19 cellular contexts compared by ENCODE assay signal in the genomic region with DNA sequence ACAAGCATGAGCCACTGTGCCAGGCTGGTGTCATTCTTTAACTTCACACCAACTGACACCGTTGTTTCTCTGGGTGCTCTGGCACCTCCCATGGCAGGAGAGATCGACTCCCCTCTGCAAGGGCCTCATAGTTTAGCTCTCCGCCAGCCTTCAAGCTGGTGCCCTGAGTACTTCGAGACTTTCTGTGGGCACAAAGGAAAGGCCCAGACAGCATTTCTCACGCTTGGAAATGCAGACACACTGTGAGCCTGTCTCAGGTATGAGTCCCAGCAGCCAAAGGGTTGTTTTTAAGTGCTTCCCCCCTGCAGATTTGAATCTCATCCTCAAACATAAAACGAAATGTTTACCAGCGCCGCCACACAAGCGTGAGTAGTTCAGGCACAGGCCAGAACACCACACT. TPM values are rescaled to one million over a fixed set of nuclear protein-coding genes. Genes with fewer than 3 reads are reported as not detected.
DNase-seq lines count a peak whose midpoint lies in the region.
"Had no signal": no experiment of that assay in that cellular context is flagged by ENCODE, and none has a peak within 500 bp of the region (broad histone marks: within the 10 kb centered on the region; RNA-seq: fewer than 3 reads in every experiment).

No MANE protein-coding gene starts in this region.

- H3K27ac ChIP-seq in KOPT-K1 (ENCODE audit: low read depth, low read length, poor library complexity, severe bottlenecking): peak overlapping the region; percentile 92
- no peak overlapping the region for H3K27ac ChIP-seq in neuronal stem cell (replicated peaks; ENCODE audit: low read length)
- H3K27ac ChIP-seq: 22Rv1, C4-2B, foreskin keratinocyte, left lung, parathyroid adenoma, SJCRH30, thoracic aorta had no signal

- H3K9ac ChIP-seq in neuronal stem cell (ENCODE audit: low read depth, low read length, poor library complexity): no peak overlapping the region
- H3K9ac ChIP-seq: parathyroid adenoma had no signal

- H3K27me3 ChIP-seq in neuronal stem cell (ENCODE audit: control insufficient read depth in 3 of 3, insufficient read depth in 3 of 3, low read depth in 1 of 3, low read length in 3 of 3): peaks cover 0 to 43% (median 0%) of the 10 kb centered on the region in 3 experiments
- H3K27me3 ChIP-seq: left lung had no signal

- no peak overlapping the region for H4K91ac ChIP-seq in neuronal stem cell (ENCODE audit: low read depth, low read length, poor library complexity)

- WGBS in neuronal stem cell (ENCODE audit: extremely low coverage in 2 of 2, insufficient read length in 2 of 2, insufficient replicate concordance in 1 of 2), 2 donors: no CpG with 5 or more reads among the region's 9 CpGs

- no peaks in the 10 kb centered on the region for H3K79me1 ChIP-seq in neuronal stem cell (ENCODE audit: low read depth, low read length)

- H3K9me3 ChIP-seq in KOPT-K1 (ENCODE audit: insufficient read depth, low read length, poor library complexity, severe bottlenecking): no peaks in the 10 kb centered on the region
- no peaks in the 10 kb centered on the region for H3K9me3 ChIP-seq in neuronal stem cell (replicated peaks in 1 of 2; ENCODE audit: control insufficient read depth in 2 of 2, insufficient read depth in 1 of 2, low read depth in 1 of 2, low read length in 2 of 2)
- H3K9me3 ChIP-seq: left lung, SJCRH30, thoracic aorta had no signal

- H3K4me3 ChIP-seq in neuronal stem cell (ENCODE audit: low read length in 2 of 2): no peak overlapping the region
- H3K4me3 ChIP-seq: left lung, SJCRH30, thoracic aorta had no signal

- no peak overlapping the region for H2AFZ ChIP-seq in neuronal stem cell (ENCODE audit: low read length)
- H2AFZ ChIP-seq: parathyroid adenoma had no signal

- peak overlapping the region; percentile 62 for H3K27ac Mint-ChIP-seq in T-helper 1 cell treated with Interleukin-12 subunit alpha and Interleukin-12 subunit beta and Interleukin-4 antibody, amounts not matched to agents 30 μg/mL and 1 μg/mL, for 36 hours
- peak overlapping the region; percentile 92 for H3K27ac Mint-ChIP-seq in activated naive CD4-positive, alpha-beta T cell treated with anti-CD3 and anti-CD28 coated beads for 36 hours

- no peak overlapping the region for H2AK5ac ChIP-seq in neuronal stem cell (ENCODE audit: low read depth, low read length)

- no peak for DNase-seq in T-helper 1 cell
- peak; percentile 83 for DNase-seq in activated naive CD4-positive, alpha-beta T cell treated with anti-CD3 and anti-CD28 coated beads for 36 hours
- DNase-seq in neuronal stem cell (ENCODE audit: low spot score): no peak
- DNase-seq in AG20443 (ENCODE audit: low spot score): no peak
- DNase-seq in HT-29 (ENCODE audit: low spot score): no peak
- no peak for DNase-seq in iPS-NIHi7 (ENCODE audit: extremely low spot score)
- DNase-seq: amygdala, EL, foreskin keratinocyte, left lung, NCI-H1694, NCI-H446, SJCRH30 had no signal

- no peak overlapping the region for H3K4me2 ChIP-seq in neuronal stem cell (ENCODE audit: insufficient read depth, low read length, poor library complexity, severe bottlenecking)

- H3K4ac ChIP-seq in neuronal stem cell (ENCODE audit: low read length): no peak overlapping the region

- no peak overlapping the region for H3K18ac ChIP-seq in neuronal stem cell (ENCODE audit: low read length)

- H2BK15ac ChIP-seq in neuronal stem cell (ENCODE audit: low read length): no peak overlapping the region

- no peaks in the 10 kb centered on the region for H3K36me3 ChIP-seq in KOPT-K1 (ENCODE audit: insufficient read depth, low read length)
- no peaks in the 10 kb centered on the region for H3K36me3 ChIP-seq in neuronal stem cell (replicated peaks in 1 of 2; ENCODE audit: control insufficient read depth in 2 of 2, insufficient read depth in 2 of 2, low read length in 2 of 2)
- H3K36me3 ChIP-seq: left lung, SJCRH30, thoracic aorta had no signal

- peaks cover 1 to 6% of the 10 kb centered on the region in 2 donors for H3K4me1 ChIP-seq in neuronal stem cell (ENCODE audit: control insufficient read depth in 2 of 2, insufficient read depth in 1 of 2, low read depth in 1 of 2, low read length in 2 of 2)
- H3K4me1 ChIP-seq: foreskin keratinocyte, SJCRH30 had no signal

- H3K36me3 Mint-ChIP-seq in T-helper 1 cell treated with Interleukin-12 subunit alpha and Interleukin-12 subunit beta and Interleukin-4 antibody, amounts not matched to agents 30 μg/mL and 1 μg/mL, for 36 hours (ENCODE audit: low read depth): no peaks in the 10 kb centered on the region
- no peaks in the 10 kb centered on the region for H3K36me3 Mint-ChIP-seq in activated naive CD4-positive, alpha-beta T cell treated with anti-CD3 and anti-CD28 coated beads for 36 hours (ENCODE audit: low read depth)

- H3K9me3 Mint-ChIP-seq in T-helper 1 cell treated with Interleukin-12 subunit alpha and Interleukin-12 subunit beta and Interleukin-4 antibody, amounts not matched to agents 30 μg/mL and 1 μg/mL, for 36 hours: no peaks in the 10 kb centered on the region
- no peaks in the 10 kb centered on the region for H3K9me3 Mint-ChIP-seq in activated naive CD4-positive, alpha-beta T cell treated with anti-CD3 and anti-CD28 coated beads for 36 hours

- CTCF ChIA-PET in activated naive CD4-positive, alpha-beta T cell treated with anti-CD3 and anti-CD28 coated beads for 36 hours (lab: Charles Lee): interaction anchor here (0.6 to 4.7 kb wide), 9 partner anchors 15 to 58 kb away, joined by 3 to 24 read pairs (median 3); no protein-coding TSS in a partner anchor

- intact Hi-C loops in activated naive CD4-positive, alpha-beta T cell treated with anti-CD3 and anti-CD28 coated beads for 36 hours (cut with micrococcal nuclease): loop anchor here (1.0 to 5.0 kb wide), 3 partner anchors 29 to 544 kb away; a partner anchor contains a TSS

- H2BK120ac ChIP-seq in neuronal stem cell (ENCODE audit: low read depth, low read length): no peak overlapping the region

- no peak overlapping the region for H3K23ac ChIP-seq in neuronal stem cell (ENCODE audit: low read depth, low read length, poor library complexity)

- H2BK12ac ChIP-seq in neuronal stem cell (ENCODE audit: low read length): no peak overlapping the region

- peaks cover 46% of the 10 kb centered on the region for H3K27me3 Mint-ChIP-seq in T-helper 1 cell treated with Interleukin-12 subunit alpha and Interleukin-12 subunit beta and Interleukin-4 antibody, amounts not matched to agents 30 μg/mL and 1 μg/mL, for 36 hours (ENCODE audit: low read depth)
- no peaks in the 10 kb centered on the region for H3K27me3 Mint-ChIP-seq in activated naive CD4-positive, alpha-beta T cell treated with anti-CD3 and anti-CD28 coated beads for 36 hours (ENCODE audit: low read depth)

- H2BK5ac ChIP-seq in neuronal stem cell (ENCODE audit: low read length): peak overlapping the region; percentile 16

- H3K4me1 Mint-ChIP-seq in T-helper 1 cell treated with Interleukin-12 subunit alpha and Interleukin-12 subunit beta and Interleukin-4 antibody, amounts not matched to agents 30 μg/mL and 1 μg/mL, for 36 hours (ENCODE audit: low read depth): peaks cover 46% of the 10 kb centered on the region
- H3K4me1 Mint-ChIP-seq in activated naive CD4-positive, alpha-beta T cell treated with anti-CD3 and anti-CD28 coated beads for 36 hours (ENCODE audit: low read depth): peaks cover 94% of the 10 kb centered on the region

- no peak overlapping the region for H3K14ac ChIP-seq in neuronal stem cell (ENCODE audit: low read length)

- no peak overlapping the region for H4K8ac ChIP-seq in neuronal stem cell (ENCODE audit: low read depth, low read length)

- H3K4me3 Mint-ChIP-seq in T-helper 1 cell treated with Interleukin-12 subunit alpha and Interleukin-12 subunit beta and Interleukin-4 antibody, amounts not matched to agents 30 μg/mL and 1 μg/mL, for 36 hours: no peak overlapping the region
- peak overlapping the region; percentile 66 for H3K4me3 Mint-ChIP-seq in activated naive CD4-positive, alpha-beta T cell treated with anti-CD3 and anti-CD28 coated beads for 36 hours

RNA-seq across cellular contexts. Expression of a gene that starts 11.1 kb away (rescaled TPM):
- 10 to 100 TPM; 87.9 to 92.3 TPM for total RNA-seq in activated naive CD4-positive, alpha-beta T cell treated with anti-CD3 and anti-CD28 coated beads for 36 hours
- polyA plus RNA-seq in neuronal stem cell (2013, experiment 1 of 2): 4.1 TPM
- 4.2 TPM for polyA plus RNA-seq in neuronal stem cell (2013, experiment 2 of 2)
- 23.8 and 28.5 TPM in 2 replicates for total RNA-seq in HT-29 (2014; rRNA removed; shearing (Covaris generic))
